In the genomic region with DNA sequence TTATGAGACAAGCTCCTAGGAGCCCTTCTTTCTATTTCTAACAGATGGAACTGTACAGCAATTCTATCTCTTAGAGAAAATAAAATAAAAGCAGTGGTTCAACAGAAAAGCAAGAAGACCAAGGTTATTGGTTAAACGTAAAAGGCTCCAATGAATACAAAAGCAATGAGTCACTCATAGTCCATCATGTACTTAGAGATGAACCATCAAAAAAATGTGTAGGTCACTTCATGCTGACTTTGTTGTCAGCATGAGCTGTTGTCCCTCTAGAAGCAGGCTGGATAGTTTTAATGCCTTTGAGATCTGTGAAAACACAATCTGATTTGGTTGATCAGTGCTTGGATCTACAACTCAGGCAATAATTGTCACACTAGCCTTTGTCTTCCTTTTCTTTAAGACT, we compare ENCODE assay signal across 16 cellular contexts.
A peak's percentile ranks its signal among the peaks of the same experiment; 100 is the strongest.
DNase-seq lines count a peak whose midpoint lies in the region; TF ChIP-seq lines count a peak whose summit lies in the region.
"Had no signal": no experiment of that assay in that cellular context is flagged by ENCODE, and none has a peak within 500 bp of the region (broad histone marks: within the 10 kb centered on the region; RNA-seq: fewer than 3 reads in every experiment).

No MANE protein-coding gene starts in this region.

- H3K9me3 ChIP-seq in CD8-positive, alpha-beta memory T cell (ENCODE audit: low read length), result no peaks in the 10 kb centered on the region
- H3K9me3 ChIP-seq: BLaER1 treated with 17β-estradiol and CSF1 and Interleukin-3, amounts not matched to agents 10 nM and 100 nM had no signal

- no peaks in the 10 kb centered on the region for H3K4me1 Mint-ChIP-seq in CD8-positive, alpha-beta memory T cell
- H3K4me1 Mint-ChIP-seq in endothelial cell (ENCODE audit: unreplicated experiment), result no peaks in the 10 kb centered on the region

- H3K36me3 Mint-ChIP-seq in CD8-positive, alpha-beta memory T cell, result no peaks in the 10 kb centered on the region
- no peaks in the 10 kb centered on the region for H3K36me3 Mint-ChIP-seq in endothelial cell (ENCODE audit: low read depth, unreplicated experiment)

- DNase-seq in AG04449 (ENCODE audit: low read depth, low spot score) (peak; percentile 29), LHCN-M2 (ENCODE audit: low read depth) (peak; percentile 31), brain pericyte (ENCODE audit: low read depth, low spot score) (peak; percentile 26), iris pigment epithelial cell (ENCODE audit: low read depth) (peak; percentile 54), superior temporal gyrus (ENCODE audit: extremely low spot score) (no peak), endothelial cell (ENCODE audit: low spot score) (no peak), NCI-H1092 treated with DMSO at 0.1 percent for 48 hours (lab: John Stamatoyannopoulos, UW) (no peak)
- no peak for DNase-seq in CD8-positive, alpha-beta memory T cell
- DNase-seq: 8988T, DMS 273 treated with DMSO at 0.1 percent for 48 hours, GOT3, NCI-H1417, NCI-H2029, NCI-H2171, NCI-H748 treated with DMSO at 0.1 percent for 48 hours had no signal

- POLR2A ChIA-PET in AG04449 (lab: Yijun Ruan, JAX), result no interaction called here
- POLR2A ChIA-PET in CD8-positive, alpha-beta memory T cell (lab: Charles Lee), result no interaction called here

- no peaks in the 10 kb centered on the region for H3K36me3 ChIP-seq in CD8-positive, alpha-beta memory T cell (ENCODE audit: insufficient read depth, low read length)
- H3K36me3 ChIP-seq: BLaER1 treated with 17β-estradiol and CSF1 and Interleukin-3, amounts not matched to agents 10 nM and 100 nM had no signal

- H3K4me3 ChIP-seq in AG04449 (ENCODE audit: low read depth, low read length), result no peak overlapping the region
- H3K4me3 ChIP-seq in CD8-positive, alpha-beta memory T cell (ENCODE audit: low read length), result no peak overlapping the region
- H3K4me3 ChIP-seq: BLaER1 treated with 17β-estradiol and CSF1 and Interleukin-3, amounts not matched to agents 10 nM and 100 nM had no signal

- no peaks in the 10 kb centered on the region for H3K27me3 Mint-ChIP-seq in CD8-positive, alpha-beta memory T cell
- H3K27me3 Mint-ChIP-seq in endothelial cell (ENCODE audit: unreplicated experiment), result no peaks in the 10 kb centered on the region

- TF ChIP-seq CTCF in AG04449 (IDR thresholded peaks at IDR 0.05; ENCODE audit: insufficient read depth, low read length, missing control alignments), result no peak
- TF ChIP-seq CTCF in endothelial cell (IDR thresholded peaks at IDR 0.05; ENCODE audit: unreplicated experiment), result no peak

- no peak overlapping the region for H3K27ac ChIP-seq in CD8-positive, alpha-beta memory T cell (ENCODE audit: low read depth, low read length)
- H3K27ac ChIP-seq: BLaER1 treated with 17β-estradiol and CSF1 and Interleukin-3, amounts not matched to agents 10 nM and 100 nM had no signal

- no peak overlapping the region for H3K4me3 Mint-ChIP-seq in CD8-positive, alpha-beta memory T cell
- no peak overlapping the region for H3K4me3 Mint-ChIP-seq in endothelial cell (ENCODE audit: unreplicated experiment)

- peaks cover 0 to 4% (median 3%) of the 10 kb centered on the region in 5 donors for H3K9me3 Mint-ChIP-seq in CD8-positive, alpha-beta memory T cell
- no peaks in the 10 kb centered on the region for H3K9me3 Mint-ChIP-seq in endothelial cell (ENCODE audit: unreplicated experiment)

- H3K4me1 ChIP-seq in CD8-positive, alpha-beta memory T cell (ENCODE audit: insufficient read depth, low read length), result no peaks in the 10 kb centered on the region
- H3K4me1 ChIP-seq: BLaER1 treated with 17β-estradiol and CSF1 and Interleukin-3, amounts not matched to agents 10 nM and 100 nM had no signal

- H3K27me3 ChIP-seq in CD8-positive, alpha-beta memory T cell (ENCODE audit: insufficient read depth, low read length, poor library complexity, severe bottlenecking), result no peaks in the 10 kb centered on the region
- H3K27me3 ChIP-seq: BLaER1 treated with 17β-estradiol and CSF1 and Interleukin-3, amounts not matched to agents 10 nM and 100 nM had no signal

- CTCF ChIA-PET in AG04449 (lab: Yijun Ruan, JAX), result no interaction called here
- CTCF ChIA-PET in CD8-positive, alpha-beta memory T cell (lab: Charles Lee), result no interaction called here

- no peak overlapping the region for H3K27ac Mint-ChIP-seq in CD8-positive, alpha-beta memory T cell
- H3K27ac Mint-ChIP-seq in endothelial cell (ENCODE audit: unreplicated experiment), result no peak overlapping the region

Comparison
In these comparisons a context has a peak if more than half of its experiments do, and no peak if none do; other contexts are left out.
1. DNase-seq: peak in AG04449 (single experiment), LHCN-M2 (single experiment), brain pericyte (single experiment) and iris pigment epithelial cell (single experiment); none in superior temporal gyrus (single experiment), CD8-positive, alpha-beta memory T cell (0 of 5), endothelial cell (single experiment) and NCI-H1092 treated with DMSO at 0.1 percent for 48 hours (single experiment).